In genomic region chr9:124770359-124771020, GRCh38 we compare ENCODE assay signal across 8 cellular contexts. TPM values are rescaled to one million over a fixed set of nuclear protein-coding genes. Genes with fewer than 3 reads are reported as not detected.
DNase-seq lines count a peak whose midpoint lies in the region; ATAC-seq and TF ChIP-seq lines count a peak whose summit lies in the region.

No MANE protein-coding gene starts in this region.

- H3K4me1 ChIP-seq in DND-41 (ENCODE audit: insufficient read depth, low read length) = peaks cover 24% of the 10 kb centered on the region
- H3K4me1 ChIP-seq in cardiac muscle cell (ENCODE audit: low read depth) = peaks cover 32% of the 10 kb centered on the region
- no peaks in the 10 kb centered on the region for H3K4me1 ChIP-seq in rectal smooth muscle tissue (ENCODE audit: control insufficient read depth, insufficient read depth, low read length)

- peak overlapping the region; percentile 75 to 77; a peak in 3 of 4 replicates for H3K4me3 ChIP-seq in DND-41 (ENCODE audit: low read depth in 1 of 2, low read length in 2 of 2)
- peak overlapping the region; percentile 90 for H3K4me3 ChIP-seq in cardiac muscle cell
- peak overlapping the region; percentile 72 for H3K4me3 ChIP-seq in rectal smooth muscle tissue (ENCODE audit: low read length)

- peak overlapping the region; percentile 82 for H2AFZ ChIP-seq in DND-41 (ENCODE audit: low read depth, low read length)

- no peaks in the 10 kb centered on the region for H3K79me2 ChIP-seq in DND-41 (ENCODE audit: insufficient read depth, low read length)

- no peaks in the 10 kb centered on the region; the same call in 1 of the 2 replicates for H4K20me1 ChIP-seq in DND-41 (ENCODE audit: insufficient read depth, low read length)

- H3K27me3 ChIP-seq in DND-41 (ENCODE audit: insufficient read depth, low read length, poor library complexity) = peaks cover 13% of the 10 kb centered on the region
- H3K27me3 ChIP-seq in cardiac muscle cell = no peaks in the 10 kb centered on the region
- peaks cover 1% of the 10 kb centered on the region for H3K27me3 ChIP-seq in rectal smooth muscle tissue (ENCODE audit: control insufficient read depth, insufficient read depth, low read length)

- no peaks in the 10 kb centered on the region for H3K9me3 ChIP-seq in DND-41 (ENCODE audit: insufficient read depth, low read length, severe bottlenecking)
- no peaks in the 10 kb centered on the region for H3K9me3 ChIP-seq in cardiac muscle cell (ENCODE audit: low read depth)

- H3K36me3 ChIP-seq in DND-41 (ENCODE audit: insufficient read depth, low read length) (no peaks in the 10 kb centered on the region), cardiac muscle cell (no peaks in the 10 kb centered on the region), rectal smooth muscle tissue (ENCODE audit: control insufficient read depth, insufficient read depth, low read length) (no peaks in the 10 kb centered on the region)

- H3K9ac ChIP-seq in DND-41 (ENCODE audit: low read depth, low read length) (peak overlapping the region; percentile 61), rectal smooth muscle tissue (ENCODE audit: low read length) (peak overlapping the region; percentile 16)

- peak overlapping the region; percentile 99 for H3K4me2 ChIP-seq in DND-41 (ENCODE audit: insufficient read depth, low read length)

- ATAC-seq in DND-41 (ENCODE audit: insufficient read depth, low read depth) (no peak), HG03175 (IDR thresholded peaks at IDR 0.05; ENCODE audit: unreplicated experiment) (peak; percentile 2)

- no peak for TF ChIP-seq CTCF in DND-41 (IDR thresholded peaks at IDR 0.05; ENCODE audit: borderline replicate concordance, extremely low read depth, low read length, poor library complexity, severe bottlenecking)
- no peak for TF ChIP-seq CTCF in cardiac muscle cell (IDR thresholded peaks at IDR 0.05; ENCODE audit: low read depth, low read length)

- DNase-seq in DND-41 = peak; percentile 13
- peak; percentile 19 to 27 for DNase-seq in activated CD4-positive, alpha-beta T cell treated with anti-CD3 and anti-CD28 coated beads, Interleukin-2, amount 50 U/mL, for 48 hours
- DNase-seq in cardiac muscle cell (ENCODE audit: low read depth in 1 of 2, low spot score in 1 of 2) = peak in 1 of 2 donors; percentile 49
- DNase-seq in NOMO-1 treated with DMSO at 0.1 percent for 48 hours (lab: John Stamatoyannopoulos, UW; ENCODE audit: unreplicated experiment) = no peak
- DNase-seq in cerebellum (ENCODE audit: low spot score) = no peak
- DNase-seq in amygdala (lab: John Stamatoyannopoulos, UW) = no peak

- H3K27ac ChIP-seq in DND-41 (ENCODE audit: low read length) (no peak overlapping the region), cardiac muscle cell (peak overlapping the region; percentile 96), rectal smooth muscle tissue (ENCODE audit: low read depth, low read length) (peak overlapping the region; percentile 26)

RNA-seq across cellular contexts. Expression of gene NR6A1, which starts 0.6 kb away (rescaled TPM):
- 12.8 and 19.8 TPM in 2 replicates for total RNA-seq in cardiac muscle cell
- 3.2 and 5.8 TPM in 2 replicates for polyA plus RNA-seq in cardiac muscle cell
- total RNA-seq in cerebellum = 2.9 TPM

RNA-seq across cellular contexts. Expression of gene OLFML2A, which starts 6.4 kb away (rescaled TPM):
- total RNA-seq in cardiac muscle cell (4.7 and 10.7 TPM in 2 replicates), cerebellum (5.4 TPM)
- 2.6 and 3.4 TPM in 2 replicates for polyA plus RNA-seq in cardiac muscle cell

Comparison
In these comparisons a context has a peak if more than half of its experiments do, and no peak if none do; other contexts are left out.
1. DNase-seq: peak in DND-41 (single experiment) and activated CD4-positive, alpha-beta T cell treated with anti-CD3 and anti-CD28 coated beads, Interleukin-2, amount 50 U/mL, for 48 hours (2 of 2); none in NOMO-1 treated with DMSO at 0.1 percent for 48 hours (single experiment), cerebellum (single experiment) and amygdala (0 of 56).
2. Peak in every context shown above with its lines, with median percentiles within 50 percentile points of each other: H3K4me3 ChIP-seq.